In genomic region chr7:21967500-21968099, GRCh38 we compare ENCODE assay signal across 11 cellular contexts. TPM values are rescaled to one million over a fixed set of nuclear protein-coding genes. Genes with fewer than 3 reads are reported as not detected.
A peak's percentile ranks its signal among the peaks of the same experiment; 100 is the strongest.
DNase-seq lines count a peak whose midpoint lies in the region; ATAC-seq and TF ChIP-seq lines count a peak whose summit lies in the region.
"Had no signal": no experiment of that assay in that cellular context is flagged by ENCODE, and none has a peak within 500 bp of the region (broad histone marks: within the 10 kb centered on the region; RNA-seq: fewer than 3 reads in every experiment).

No MANE protein-coding gene starts in this region.

- TF ChIP-seq CTCF in Peyer's patch (IDR thresholded peaks at IDR 0.05), result no peak
- TF ChIP-seq CTCF in coronary artery (IDR thresholded peaks at IDR 0.05), result no peak
- TF ChIP-seq CTCF in vagina (IDR thresholded peaks at IDR 0.05), result no peak

- no peak overlapping the region for H3K27ac ChIP-seq in Peyer's patch
- H3K27ac ChIP-seq in coronary artery, result no peak overlapping the region
- H3K27ac ChIP-seq in vagina, result no peak overlapping the region
- H3K27ac ChIP-seq: body of pancreas had no signal

- H3K36me3 ChIP-seq in Peyer's patch, result no peaks in the 10 kb centered on the region
- no peaks in the 10 kb centered on the region for H3K36me3 ChIP-seq in vagina

- H3K4me1 ChIP-seq in Peyer's patch (peaks cover 0 to 12% (median 5%) of the 10 kb centered on the region in 4 donors), vagina (no peaks in the 10 kb centered on the region)
- H3K4me1 ChIP-seq: body of pancreas had no signal

- TF ChIP-seq POLR2A in Peyer's patch (IDR thresholded peaks at IDR 0.05), result no peak
- TF ChIP-seq POLR2A in vagina (IDR thresholded peaks at IDR 0.05), result no peak

- no peak overlapping the region for H3K4me3 ChIP-seq in Peyer's patch
- H3K4me3 ChIP-seq in coronary artery, result no peak overlapping the region
- no peak overlapping the region for H3K4me3 ChIP-seq in vagina
- H3K4me3 ChIP-seq: body of pancreas had no signal

- intact Hi-C loops in vagina (cut with DNase I), result no loop called here

- peak; percentile 68 to 72 for DNase-seq in AML-193 (lab: John Stamatoyannopoulos, UW)
- DNase-seq in GDM1 (lab: John Stamatoyannopoulos, UW), result peak; percentile 83
- peak in 2 of 3 donors; percentile 55 to 59 for DNase-seq in Peyer's patch
- peak; percentile 9 for DNase-seq in central memory CD4-positive, alpha-beta T cell
- DNase-seq in coronary artery (ENCODE audit: low spot score), result no peak
- DNase-seq in vagina (ENCODE audit: extremely low spot score in 2 of 2), result no peak
- DNase-seq: midbrain, NCI-H2081 treated with DMSO at 0.1 percent for 48 hours had no signal

- no peak for ATAC-seq in HG02885 (IDR thresholded peaks at IDR 0.05; ENCODE audit: poor library complexity, unreplicated experiment)
- no peak for ATAC-seq in HG03025 (IDR thresholded peaks at IDR 0.05; ENCODE audit: low FRiP score, unreplicated experiment)
- ATAC-seq: body of pancreas had no signal

- H3K9me3 ChIP-seq in Peyer's patch, result no peaks in the 10 kb centered on the region
- H3K9me3 ChIP-seq in vagina, result no peaks in the 10 kb centered on the region
- H3K9me3 ChIP-seq: body of pancreas had no signal

- no peaks in the 10 kb centered on the region for H3K27me3 ChIP-seq in Peyer's patch
- H3K27me3 ChIP-seq in vagina, result no peaks in the 10 kb centered on the region
- H3K27me3 ChIP-seq: body of pancreas had no signal

RNA-seq across cellular contexts. Expression of gene CDCA7L, which starts 21.9 kb away (rescaled TPM):
- total RNA-seq in Peyer's patch (10 to 100 TPM in 3 of 4 donors, 1 to 10 TPM in 1; 6.8 to 51.2 (median 19.8) TPM), vagina (44.0 TPM)

Comparison
In these comparisons a context has a peak if more than half of its experiments do, and no peak if none do; other contexts are left out.
1. DNase-seq: peak in AML-193 (2 of 2), GDM1 (single experiment), Peyer's patch (2 of 3) and central memory CD4-positive, alpha-beta T cell (single experiment); none in coronary artery (single experiment) and vagina (0 of 2).